8 cellular contexts compared by ENCODE assay signal in genomic region chr1:117122297-117123025, GRCh38. TPM values are rescaled to one million over a fixed set of nuclear protein-coding genes. Genes with fewer than 3 reads are reported as not detected.
A peak's percentile ranks its signal among the peaks of the same experiment; 100 is the strongest.
DNase-seq lines count a peak whose midpoint lies in the region; ATAC-seq, FAIRE-seq and TF ChIP-seq lines count a peak whose summit lies in the region.

No MANE protein-coding gene starts in this region.

- no peaks in the 10 kb centered on the region for H3K9me3 ChIP-seq in HEK293 (ENCODE audit: control insufficient read depth, insufficient read depth, low read depth, low read length)
- no peaks in the 10 kb centered on the region for H3K9me3 ChIP-seq in right cardiac atrium (ENCODE audit: control insufficient read depth, low read length)
- no peaks in the 10 kb centered on the region for H3K9me3 ChIP-seq in skeletal muscle tissue (ENCODE audit: control insufficient read depth in 3 of 3, low read length in 3 of 3)

- H3K4me3 Mint-ChIP-seq in activated CD4-positive, alpha-beta memory T cell treated with anti-CD3 and anti-CD28 coated beads, Interleukin-2, amount 10 ng/mL, durations not matched to agents 7 days and 5 days: peak overlapping the region; percentile 75

- H3K27ac Mint-ChIP-seq in activated CD4-positive, alpha-beta memory T cell treated with anti-CD3 and anti-CD28 coated beads, Interleukin-2, amount 10 ng/mL, durations not matched to agents 7 days and 5 days: no peak overlapping the region

- FAIRE-seq in H54 (lab: Jason Lieb, UNC): no peak

- H3K9ac ChIP-seq in skeletal muscle tissue (ENCODE audit: low read depth in 1 of 3, low read length in 3 of 3): peak overlapping the region; percentile 85 to 95 (median 95)

- peak overlapping the region; percentile 80 for H3K4me3 ChIP-seq in HEK293 (ENCODE audit: low read depth, low read length)
- peak overlapping the region; percentile 91 for H3K4me3 ChIP-seq in right cardiac atrium (ENCODE audit: low read length)
- peak overlapping the region; percentile 89 to 96 (median 90) for H3K4me3 ChIP-seq in skeletal muscle tissue (ENCODE audit: low read length in 3 of 3)

- 23% methylated on average over 33 of the region's 33 CpGs for WGBS in right cardiac atrium

- intact Hi-C loops in right cardiac atrium (cut with DNase I): loop anchor here in 3 of 4 donors (5.0 to 10.0 kb wide), 3 partner anchors 48 to 242 kb away; partner anchors contain the start of gene MAN1A2 (in 1 of the 3)

- POLR2A ChIA-PET in HEK293 (lab: Yijun Ruan, JAX): interaction anchor here (0.8 to 1.3 kb wide), 2 partner anchors 13 to 63 kb away, joined by 3 to 5 read pairs; partner anchors contain the start of gene TTF2
- POLR2A ChIA-PET in activated CD4-positive, alpha-beta memory T cell treated with anti-CD3 and anti-CD28 coated beads, Interleukin-2, amount 10 ng/mL, durations not matched to agents 7 days and 5 days (lab: Charles Lee): interaction anchor here (0.8 kb wide), 2 partner anchors 63 to 807 kb away, joined by 3 to 4 read pairs; partner anchors contain the start of genes GDAP2, TTF2 and WDR3

- no peaks in the 10 kb centered on the region for H3K4me1 ChIP-seq in HEK293 (ENCODE audit: control insufficient read depth, insufficient read depth, low read length)
- no peaks in the 10 kb centered on the region for H3K4me1 ChIP-seq in right cardiac atrium (ENCODE audit: control insufficient read depth, insufficient read depth, low read length)
- H3K4me1 ChIP-seq in skeletal muscle tissue (ENCODE audit: control insufficient read depth in 3 of 3, insufficient read depth in 3 of 3, low read length in 3 of 3): peaks cover 34 to 56% (median 53%) of the 10 kb centered on the region in 3 donors

- H3K36me3 Mint-ChIP-seq in activated CD4-positive, alpha-beta memory T cell treated with anti-CD3 and anti-CD28 coated beads, Interleukin-2, amount 10 ng/mL, durations not matched to agents 7 days and 5 days (ENCODE audit: low read depth): no peaks in the 10 kb centered on the region

- H3K27me3 Mint-ChIP-seq in activated CD4-positive, alpha-beta memory T cell treated with anti-CD3 and anti-CD28 coated beads, Interleukin-2, amount 10 ng/mL, durations not matched to agents 7 days and 5 days: peaks cover 19% of the 10 kb centered on the region

- peak; percentile 3; the same call in 1 of the 2 replicates for TF ChIP-seq CTCF in HEK293 (tag by site-specific recombination; IDR thresholded peaks at IDR 0.05)

- H3K27me3 ChIP-seq in right cardiac atrium (ENCODE audit: control insufficient read depth, insufficient read depth) (no peaks in the 10 kb centered on the region), skeletal muscle tissue (ENCODE audit: control insufficient read depth in 3 of 3, insufficient read depth in 3 of 3, low read length in 3 of 3) (no peaks in the 10 kb centered on the region)

- peaks cover 3% of the 10 kb centered on the region for H3K4me1 Mint-ChIP-seq in activated CD4-positive, alpha-beta memory T cell treated with anti-CD3 and anti-CD28 coated beads, Interleukin-2, amount 10 ng/mL, durations not matched to agents 7 days and 5 days

- no peaks in the 10 kb centered on the region for H3K9me3 Mint-ChIP-seq in activated CD4-positive, alpha-beta memory T cell treated with anti-CD3 and anti-CD28 coated beads, Interleukin-2, amount 10 ng/mL, durations not matched to agents 7 days and 5 days

- ATAC-seq in right cardiac atrium: peak in 1 of 2 donors; percentile 32
- ATAC-seq in GM18511 (IDR thresholded peaks at IDR 0.05; ENCODE audit: unreplicated experiment): no peak
- no peak for ATAC-seq in GM21723 (IDR thresholded peaks at IDR 0.05; ENCODE audit: unreplicated experiment)

- H3K36me3 ChIP-seq in HEK293 (ENCODE audit: control insufficient read depth in 2 of 2, insufficient read depth in 1 of 2, low read length in 2 of 2) (peaks cover 0 to 11% of the 10 kb centered on the region in 2 experiments; a peak in 1 of 3 replicates), skeletal muscle tissue (ENCODE audit: control insufficient read depth in 3 of 3, insufficient read depth in 3 of 3, low read length in 3 of 3) (peaks cover 0 to 4% (median 0%) of the 10 kb centered on the region in 3 donors)

- H3K27ac ChIP-seq in HEK293 (ENCODE audit: extremely low read depth, low read depth, low read length) (peak overlapping the region; percentile 77), right cardiac atrium (ENCODE audit: low read length) (peak overlapping the region; percentile 98), skeletal muscle tissue (ENCODE audit: low read depth, low read length) (peak overlapping the region; percentile 94)

- no peak for DNase-seq in activated CD4-positive, alpha-beta memory T cell treated with anti-CD3 and anti-CD28 coated beads, Interleukin-2, amount 10 ng/mL, durations not matched to agents 7 days and 5 days
- DNase-seq in right cardiac atrium (no peak), H54 (ENCODE audit: insufficient read length, low spot score) (no peak), Ammon's horn (ENCODE audit: low spot score) (no peak)

- CTCF ChIA-PET in HEK293 (lab: Yijun Ruan, JAX): interaction anchor here (0.5 to 3.0 kb wide), 23 partner anchors 9 to 632 kb away, joined by 3 to 18 read pairs (median 3); no protein-coding TSS in a partner anchor
- CTCF ChIA-PET in activated CD4-positive, alpha-beta memory T cell treated with anti-CD3 and anti-CD28 coated beads, Interleukin-2, amount 10 ng/mL, durations not matched to agents 7 days and 5 days (lab: Charles Lee): interaction anchor here (0.5 to 1.5 kb wide), 6 partner anchors 8 to 55 kb away, joined by 3 to 4 read pairs (median 4); no protein-coding TSS in a partner anchor

- TF ChIP-seq POLR2A in H54 (IDR thresholded peaks at IDR 0.05; ENCODE audit: low read depth, low read length): no peak

TF ChIP-seq in HEK293, 187 proteins besides CTCF, POLR2A, EP300 and RAD21:
- TF ChIP-seq ZNF501 (tag by site-specific recombination; IDR thresholded peaks at IDR 0.05) (no peak), ZNF16 (tag by site-specific recombination; IDR thresholded peaks at IDR 0.05; ENCODE audit: low read depth) (peak; percentile 93; the same call in 1 of the 2 replicates), ZNF530 (tag by site-specific recombination; IDR thresholded peaks at IDR 0.05; ENCODE audit: low read depth) (no peak), ZNF391 (tag by site-specific recombination; IDR thresholded peaks at IDR 0.05; ENCODE audit: borderline replicate concordance, low read depth) (no peak), ZBTB6 (tag by site-specific recombination; IDR thresholded peaks at IDR 0.05) (0 out of 2 replicates have a peak, but pooled peaks have one; percentile 1), SP7 (tag by site-specific recombination; IDR thresholded peaks at IDR 0.05) (0 out of 2 replicates have a peak, but pooled peaks have one; percentile 7), ZBTB8A (tag by site-specific recombination; IDR thresholded peaks at IDR 0.05) (peak; percentile 6), ZBTB48 (tag by site-specific recombination; IDR thresholded peaks at IDR 0.05) (peak; percentile 51; the same call in 1 of the 2 replicates), SCRT2 (tag by site-specific recombination; IDR thresholded peaks at IDR 0.05) (peak; percentile 57), ZNF585B (tag by site-specific recombination; IDR thresholded peaks at IDR 0.05) (no peak), ZNF202 (tag by site-specific recombination; IDR thresholded peaks at IDR 0.05; ENCODE audit: borderline replicate concordance) (0 out of 2 replicates have a peak, but pooled peaks have one; percentile 31), ZNF292 (tag by site-specific recombination; IDR thresholded peaks at IDR 0.05; ENCODE audit: borderline replicate concordance, low read depth) (no peak), ZNF561 (tag by site-specific recombination; IDR thresholded peaks at IDR 0.05; ENCODE audit: borderline replicate concordance) (peak; percentile 41; the same call in 1 of the 2 replicates), IKZF3 (tag by site-specific recombination; IDR thresholded peaks at IDR 0.05) (no peak), ZNF121 (tag by site-specific recombination; IDR thresholded peaks at IDR 0.05) (0 out of 2 replicates have a peak, but pooled peaks have one; percentile 8), ZNF785 (tag by site-specific recombination; IDR thresholded peaks at IDR 0.05) (no peak)

RNA-seq across cellular contexts. Expression of gene TRIM45, which starts 0.9 kb away (rescaled TPM):
- total RNA-seq in activated CD4-positive, alpha-beta memory T cell treated with anti-CD3 and anti-CD28 coated beads, Interleukin-2, amount 10 ng/mL, durations not matched to agents 7 days and 5 days: under 1 TPM; 0.55 to 0.78 TPM
- total RNA-seq in right cardiac atrium (10 to 100 TPM in 3 of 4 donors, 1 to 10 TPM in 1; 8.9 to 21.9 (median 18.6) TPM), skeletal muscle tissue (7.3 TPM)
- 11.5 TPM for polyA plus RNA-seq in right cardiac atrium
